In genomic region chr7:18290223-18290622, GRCh38 we compare ENCODE assay signal across 10 cellular contexts.
DNase-seq lines count a peak whose midpoint lies in the region; ATAC-seq and TF ChIP-seq lines count a peak whose summit lies in the region.
"Had no signal": no experiment of that assay in that cellular context is flagged by ENCODE, and none has a peak within 500 bp of the region (broad histone marks: within the 10 kb centered on the region; RNA-seq: fewer than 3 reads in every experiment).

No MANE protein-coding gene starts in this region.

- H3K4me1 ChIP-seq in smooth muscle cell (ENCODE audit: low read depth) (no peaks in the 10 kb centered on the region), sigmoid colon (peaks cover 0 to 21% (median 17%) of the 10 kb centered on the region in 4 donors), colonic mucosa (no peaks in the 10 kb centered on the region), foreskin keratinocyte (no peaks in the 10 kb centered on the region)
- H3K4me1 ChIP-seq: tibial artery had no signal

- DNase-seq in SIG-M5 (lab: John Stamatoyannopoulos, UW) (peak; percentile 43), smooth muscle cell (lab: John Stamatoyannopoulos, UW; ENCODE audit: unreplicated experiment) (no peak), sigmoid colon (no peak), colonic mucosa (no peak), foreskin keratinocyte (no peak), NCI-H1436 treated with DMSO at 0.1 percent for 48 hours (lab: John Stamatoyannopoulos, UW) (no peak)
- DNase-seq: left colon, tibial artery had no signal

- H3F3A ChIP-seq in smooth muscle cell (ENCODE audit: low read depth) = no peaks in the 10 kb centered on the region

- no peak for TF ChIP-seq POLR2A in sigmoid colon (IDR thresholded peaks at IDR 0.05)

- H3K36me3 ChIP-seq in smooth muscle cell (ENCODE audit: low read depth) (no peaks in the 10 kb centered on the region), sigmoid colon (no peaks in the 10 kb centered on the region), colonic mucosa (no peaks in the 10 kb centered on the region)
- H3K36me3 ChIP-seq: tibial artery had no signal

- H3K9me3 ChIP-seq in smooth muscle cell (replicated peaks; ENCODE audit: low read depth) = no peaks in the 10 kb centered on the region
- no peaks in the 10 kb centered on the region for H3K9me3 ChIP-seq in sigmoid colon
- no peaks in the 10 kb centered on the region for H3K9me3 ChIP-seq in colonic mucosa
- H3K9me3 ChIP-seq: tibial artery had no signal

- TF ChIP-seq EP300 in sigmoid colon (IDR thresholded peaks at IDR 0.05) = no peak

- no peak overlapping the region for H3K9ac ChIP-seq in smooth muscle cell (ENCODE audit: low read depth)
- no peak overlapping the region for H3K9ac ChIP-seq in colonic mucosa (ENCODE audit: low read depth in 2 of 2, low read length in 2 of 2)

- peak overlapping the region; percentile 59 for H3K4me2 ChIP-seq in smooth muscle cell

- H4K20me1 ChIP-seq in smooth muscle cell (ENCODE audit: low read depth) = no peaks in the 10 kb centered on the region

- TF ChIP-seq CTCF in smooth muscle cell (IDR thresholded peaks at IDR 0.05; ENCODE audit: borderline replicate concordance, insufficient read depth, poor library complexity, severe bottlenecking) = no peak
- TF ChIP-seq CTCF in sigmoid colon (IDR thresholded peaks at IDR 0.05) = no peak
- TF ChIP-seq CTCF in colonic mucosa (IDR thresholded peaks at IDR 0.05) = no peak
- TF ChIP-seq CTCF in foreskin keratinocyte (conservative IDR thresholded peaks at IDR 0.05) = no peak

- H3K4me3 ChIP-seq in smooth muscle cell (no peak overlapping the region), sigmoid colon (peak overlapping the region in 1 of 4 donors; percentile 16), colonic mucosa (no peak overlapping the region)
- H3K4me3 ChIP-seq: tibial artery had no signal

- ATAC-seq in GM19452 (IDR thresholded peaks at IDR 0.05; ENCODE audit: unreplicated experiment) (peak; percentile 73), HG03097 (IDR thresholded peaks at IDR 0.05; ENCODE audit: low FRiP score, unreplicated experiment) (peak; percentile 67), foreskin keratinocyte (no peak)
- ATAC-seq: left colon had no signal

- no peaks in the 10 kb centered on the region for H3K79me2 ChIP-seq in smooth muscle cell (ENCODE audit: low read depth)

- H3K27ac ChIP-seq in smooth muscle cell (ENCODE audit: low read depth) = no peak overlapping the region
- no peak overlapping the region for H3K27ac ChIP-seq in sigmoid colon
- no peak overlapping the region for H3K27ac ChIP-seq in colonic mucosa
- H3K27ac ChIP-seq in foreskin keratinocyte = no peak overlapping the region
- H3K27ac ChIP-seq: tibial artery had no signal

- intact Hi-C loops in sigmoid colon (cut with DNase I) (no loop called here), colonic mucosa (cut with DNase I) (no loop called here)

- WGBS in smooth muscle cell (ENCODE audit: low lambda C conversion rate) = 30% methylated on average over 5 of the region's 5 CpGs
- WGBS in sigmoid colon, 2 donors = 39 to 68% methylated on average over 5 of the region's 5 CpGs

- H3K27me3 ChIP-seq in smooth muscle cell (ENCODE audit: low read depth) = no peaks in the 10 kb centered on the region
- H3K27me3 ChIP-seq in sigmoid colon = no peaks in the 10 kb centered on the region
- no peaks in the 10 kb centered on the region for H3K27me3 ChIP-seq in colonic mucosa
- H3K27me3 ChIP-seq in foreskin keratinocyte = peaks cover 9% of the 10 kb centered on the region
- H3K27me3 ChIP-seq: tibial artery had no signal

- H2AFZ ChIP-seq in smooth muscle cell (ENCODE audit: low read depth) = no peak overlapping the region
